ENCODE assay signal across 1 cellular context in the genomic region with DNA sequence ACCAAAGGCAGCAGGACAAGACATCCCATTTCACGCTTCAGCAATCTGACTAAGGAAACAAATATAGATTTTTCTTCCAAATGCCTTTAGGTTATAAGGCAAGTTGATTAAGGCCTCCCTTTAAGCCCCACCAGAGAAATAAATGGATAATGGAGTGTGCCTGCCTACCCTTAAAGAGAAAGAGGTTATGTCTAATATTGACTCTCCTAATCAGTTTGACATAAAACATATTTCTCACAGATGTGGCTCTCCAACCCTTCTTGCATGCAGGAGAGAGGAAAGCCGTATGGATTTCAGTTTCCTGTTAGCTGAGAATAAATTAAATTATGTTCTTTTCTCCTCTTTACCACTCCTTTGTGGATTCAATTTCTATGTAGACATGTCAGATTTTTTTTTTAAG.
TF ChIP-seq lines count a peak whose summit lies in the region.

No MANE protein-coding gene starts in this region.

TF ChIP-seq in SK-N-SH, 30 proteins besides CTCF, POLR2A, EP300 and RAD21 (continued from another document):
- TF ChIP-seq, protein P1, sequence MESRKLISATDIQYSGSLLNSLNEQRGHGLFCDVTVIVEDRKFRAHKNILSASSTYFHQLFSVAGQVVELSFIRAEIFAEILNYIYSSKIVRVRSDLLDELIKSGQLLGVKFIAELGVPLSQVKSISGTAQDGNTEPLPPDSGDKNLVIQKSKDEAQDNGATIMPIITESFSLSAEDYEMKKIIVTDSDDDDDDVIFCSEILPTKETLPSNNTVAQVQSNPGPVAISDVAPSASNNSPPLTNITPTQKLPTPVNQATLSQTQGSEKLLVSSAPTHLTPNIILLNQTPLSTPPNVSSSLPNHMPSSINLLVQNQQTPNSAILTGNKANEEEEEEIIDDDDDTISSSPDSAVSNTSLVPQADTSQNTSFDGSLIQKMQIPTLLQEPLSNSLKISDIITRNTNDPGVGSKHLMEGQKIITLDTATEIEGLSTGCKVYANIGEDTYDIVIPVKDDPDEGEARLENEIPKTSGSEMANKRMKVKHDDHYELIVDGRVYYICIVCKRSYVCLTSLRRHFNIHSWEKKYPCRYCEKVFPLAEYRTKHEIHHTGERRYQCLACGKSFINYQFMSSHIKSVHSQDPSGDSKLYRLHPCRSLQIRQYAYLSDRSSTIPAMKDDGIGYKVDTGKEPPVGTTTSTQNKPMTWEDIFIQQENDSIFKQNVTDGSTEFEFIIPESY (IDR thresholded peaks at IDR 0.05; ENCODE audit: borderline replicate concordance, low read depth), result no peak
- TF ChIP-seq POLR2AphosphoS5 (IDR thresholded peaks at IDR 0.05; ENCODE audit: low read depth, low read length) (peak; percentile 32; the same call in 1 of the 2 replicates), FOXJ3 (CRISPR knock-in tag; IDR thresholded peaks at IDR 0.05) (peak; percentile 17; the same call in 1 of the 2 replicates), JUND (IDR thresholded peaks at IDR 0.05) (no peak), CHD2 (IDR thresholded peaks at IDR 0.05; ENCODE audit: low read length, partially characterized antibody) (peak; percentile 68), RCOR1 (IDR thresholded peaks at IDR 0.05; ENCODE audit: low read length) (peak; percentile 69; the same call in 1 of the 2 replicates), TCF12 (IDR thresholded peaks at IDR 0.05) (peak; percentile 79), FOSL2 (IDR thresholded peaks at IDR 0.05; ENCODE audit: borderline replicate concordance, low read depth) (no peak), MXI1 (IDR thresholded peaks at IDR 0.05; ENCODE audit: low read depth, low read length) (peak; percentile 41; the same call in 1 of the 2 replicates)
- TF ChIP-seq, protein P2, sequence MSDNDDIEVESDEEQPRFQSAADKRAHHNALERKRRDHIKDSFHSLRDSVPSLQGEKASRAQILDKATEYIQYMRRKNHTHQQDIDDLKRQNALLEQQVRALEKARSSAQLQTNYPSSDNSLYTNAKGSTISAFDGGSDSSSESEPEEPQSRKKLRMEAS (IDR thresholded peaks at IDR 0.05; ENCODE audit: low read depth), result no peak
